8 cellular contexts compared by ENCODE assay signal in genomic region chrX:29662759-29663503, GRCh38.
A peak's percentile ranks its signal among the peaks of the same experiment; 100 is the strongest.
DNase-seq lines count a peak whose midpoint lies in the region; ATAC-seq and TF ChIP-seq lines count a peak whose summit lies in the region.

No MANE protein-coding gene starts in this region.

- peaks cover 22% of the 10 kb centered on the region for H3K4me1 ChIP-seq in RWPE2 (ENCODE audit: insufficient read depth, poor library complexity, severe bottlenecking)

- no peaks in the 10 kb centered on the region for H3K36me3 Mint-ChIP-seq in activated T-cell treated with anti-CD3 and anti-CD28 coated beads, Interleukin-2, amount 50 U/mL, for 24 hours (ENCODE audit: low read depth)

- H3K9me3 Mint-ChIP-seq in activated T-cell treated with anti-CD3 and anti-CD28 coated beads, Interleukin-2, amount 50 U/mL, for 24 hours, result peaks cover 9% of the 10 kb centered on the region

- H3K27me3 Mint-ChIP-seq in activated T-cell treated with anti-CD3 and anti-CD28 coated beads, Interleukin-2, amount 50 U/mL, for 24 hours, result peaks cover 2% of the 10 kb centered on the region

- no peak overlapping the region for H3K4me3 Mint-ChIP-seq in activated T-cell treated with anti-CD3 and anti-CD28 coated beads, Interleukin-2, amount 50 U/mL, for 24 hours

- H3K27ac Mint-ChIP-seq in activated T-cell treated with anti-CD3 and anti-CD28 coated beads, Interleukin-2, amount 50 U/mL, for 24 hours, result no peak overlapping the region

- ATAC-seq in HG02798 (IDR thresholded peaks at IDR 0.05; ENCODE audit: poor library complexity, unreplicated experiment) (peak; percentile 64), RWPE2 (ENCODE audit: low read depth) (peak; percentile 91), Right ventricle myocardium inferior (no peak)

- peak overlapping the region; percentile 91 for H3K27ac ChIP-seq in RWPE2 (ENCODE audit: poor library complexity, severe bottlenecking)

- intact Hi-C loops in Right ventricle myocardium inferior (cut with DNase I), result no loop called here

- DNase-seq in GM03348 (ENCODE audit: low spot score) (peak; percentile 34), RWPE2 (ENCODE audit: low spot score) (peak; percentile 52), islet precursor cell (peak; percentile 78), DMS 273 treated with DMSO at 0.1 percent for 48 hours (lab: John Stamatoyannopoulos, UW) (no peak), Right ventricle myocardium inferior (ENCODE audit: missing footprints) (no peak), NCI-H345 treated with DMSO at 0.1 percent for 48 hours (lab: John Stamatoyannopoulos, UW; ENCODE audit: unreplicated experiment) (no peak)
- no peak for DNase-seq in activated T-cell treated with anti-CD3 and anti-CD28 coated beads, Interleukin-2, amount 50 U/mL, for 24 hours

- H3K9me3 ChIP-seq in RWPE2 (ENCODE audit: severe bottlenecking), result no peaks in the 10 kb centered on the region

- no peaks in the 10 kb centered on the region for H3K27me3 ChIP-seq in RWPE2 (ENCODE audit: insufficient read depth, poor library complexity, severe bottlenecking)

- TF ChIP-seq CTCF in RWPE2 (IDR thresholded peaks at IDR 0.05; ENCODE audit: poor library complexity, severe bottlenecking), result no peak

- no peak overlapping the region for H3K4me3 ChIP-seq in RWPE2 (ENCODE audit: severe bottlenecking)

- H3K36me3 ChIP-seq in RWPE2 (ENCODE audit: low read depth), result no peaks in the 10 kb centered on the region

- H3K4me1 Mint-ChIP-seq in activated T-cell treated with anti-CD3 and anti-CD28 coated beads, Interleukin-2, amount 50 U/mL, for 24 hours (ENCODE audit: low read depth), result peaks cover 3% of the 10 kb centered on the region

Comparison
In these comparisons a context has a peak if more than half of its experiments do, and no peak if none do; other contexts are left out.
1. DNase-seq: peak in GM03348 (single experiment), RWPE2 (single experiment) and islet precursor cell (single experiment); none in DMS 273 treated with DMSO at 0.1 percent for 48 hours (single experiment), Right ventricle myocardium inferior (single experiment), NCI-H345 treated with DMSO at 0.1 percent for 48 hours (single experiment) and activated T-cell treated with anti-CD3 and anti-CD28 coated beads, Interleukin-2, amount 50 U/mL, for 24 hours (single experiment).